ENCODE assay signal across 13 cellular contexts in genomic region chr10:14918964-14919363, GRCh38.
DNase-seq lines count a peak whose midpoint lies in the region; ATAC-seq and TF ChIP-seq lines count a peak whose summit lies in the region.
"Had no signal": no experiment of that assay in that cellular context is flagged by ENCODE, and none has a peak within 500 bp of the region (broad histone marks: within the 10 kb centered on the region; RNA-seq: fewer than 3 reads in every experiment).

No MANE protein-coding gene starts in this region.

- no peak for TF ChIP-seq CTCF in GM13976 (IDR thresholded peaks at IDR 0.05; ENCODE audit: borderline replicate concordance, control extremely low read depth, extremely low read depth, insufficient read depth, missing control alignments)

- DNase-seq in GM13976 (ENCODE audit: low spot score) (peak; percentile 26), astrocyte of the hippocampus (ENCODE audit: low read depth, low spot score) (peak; percentile 21), DMS114 treated with DMSO at 0.1 percent for 48 hours (lab: John Stamatoyannopoulos, UW; ENCODE audit: unreplicated experiment) (no peak), iPS-NIHi7 (ENCODE audit: extremely low spot score) (no peak), amygdala (lab: John Stamatoyannopoulos, UW) (no peak)
- DNase-seq: ACHN; CD4-positive, CD25-positive, alpha-beta regulatory T cell; HCEC 1CT; HFFc6; Kasumi-1 had no signal

- in situ Hi-C loops in GM13976 (cut with MboI; ENCODE audit: low sequenced_read_pairs, unreplicated experiment) = no loop called here

- ATAC-seq in HG02798 (IDR thresholded peaks at IDR 0.05; ENCODE audit: poor library complexity, unreplicated experiment) (peak; percentile 36), HG02763 (IDR thresholded peaks at IDR 0.05; ENCODE audit: unreplicated experiment) (no peak)
- ATAC-seq: K562 had no signal

Comparison
In these comparisons a context has a peak if more than half of its experiments do, and no peak if none do; other contexts are left out.
1. DNase-seq: peak in GM13976 (single experiment) and astrocyte of the hippocampus (single experiment); none in DMS114 treated with DMSO at 0.1 percent for 48 hours (single experiment), iPS-NIHi7 (single experiment) and amygdala (0 of 56).